9 cellular contexts compared by ENCODE assay signal in the genomic region with DNA sequence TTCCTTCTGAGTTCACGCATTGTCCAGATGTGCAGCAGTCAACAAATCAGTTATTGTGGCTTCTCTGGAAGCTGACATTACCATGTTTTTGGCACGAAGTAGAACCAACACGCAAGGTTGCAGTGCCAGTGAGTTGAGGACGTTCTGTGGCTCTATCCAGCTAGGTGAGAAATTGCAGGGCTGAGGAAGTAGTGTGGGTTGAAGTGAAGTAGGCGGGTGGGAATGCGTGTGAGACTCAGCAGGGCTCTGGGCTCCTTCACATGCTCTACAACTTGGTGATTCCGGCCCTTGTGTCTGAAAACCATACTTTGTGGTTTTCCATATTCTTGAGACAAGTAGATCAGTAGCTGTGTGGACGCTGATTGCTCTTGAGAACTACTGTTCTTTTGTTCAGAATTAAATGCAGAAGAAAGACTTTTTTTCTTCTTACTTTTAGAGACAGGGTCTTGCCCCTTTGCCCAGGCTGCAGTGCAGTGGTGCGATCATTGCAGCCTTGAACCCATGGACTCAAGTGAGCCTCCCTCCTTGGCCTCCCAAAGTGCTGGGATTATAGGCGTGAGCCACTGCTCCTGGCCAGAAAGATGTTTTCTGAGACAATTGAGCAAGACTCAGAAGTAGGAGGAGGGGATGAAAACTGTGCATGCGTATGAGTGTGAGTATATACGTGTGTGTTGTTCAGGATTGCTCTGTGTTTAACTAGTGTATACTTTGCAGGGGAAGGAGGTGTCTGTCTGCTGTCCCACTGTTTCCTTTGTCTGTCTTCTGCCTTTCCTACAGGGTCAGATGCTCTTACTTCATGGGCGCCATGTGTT. TPM values are rescaled to one million over a fixed set of nuclear protein-coding genes. Genes with fewer than 3 reads are reported as not detected.
DNase-seq lines count a peak whose midpoint lies in the region; ATAC-seq and TF ChIP-seq lines count a peak whose summit lies in the region.
"Had no signal": no experiment of that assay in that cellular context is flagged by ENCODE, and none has a peak within 500 bp of the region (broad histone marks: within the 10 kb centered on the region; RNA-seq: fewer than 3 reads in every experiment).

No MANE protein-coding gene starts in this region.

- H3K9me3 Mint-ChIP-seq in activated naive CD8-positive, alpha-beta T cell treated with anti-CD3 and anti-CD28 coated beads, Interleukin-2, amount 10 ng/mL, durations not matched to agents 7 days and 5 days, result no peaks in the 10 kb centered on the region
- no peaks in the 10 kb centered on the region for H3K9me3 Mint-ChIP-seq in progenitor cell of endocrine pancreas (ENCODE audit: low read depth)

- peaks cover 3% of the 10 kb centered on the region for H3K36me3 Mint-ChIP-seq in activated naive CD8-positive, alpha-beta T cell treated with anti-CD3 and anti-CD28 coated beads, Interleukin-2, amount 10 ng/mL, durations not matched to agents 7 days and 5 days
- no peaks in the 10 kb centered on the region for H3K36me3 Mint-ChIP-seq in progenitor cell of endocrine pancreas (ENCODE audit: insufficient read depth)

- H3K4me3 Mint-ChIP-seq in activated naive CD8-positive, alpha-beta T cell treated with anti-CD3 and anti-CD28 coated beads, Interleukin-2, amount 10 ng/mL, durations not matched to agents 7 days and 5 days, result peak overlapping the region; percentile 50
- H3K4me3 Mint-ChIP-seq in progenitor cell of endocrine pancreas (ENCODE audit: low read depth), result no peak overlapping the region

- H3K4me1 Mint-ChIP-seq in activated naive CD8-positive, alpha-beta T cell treated with anti-CD3 and anti-CD28 coated beads, Interleukin-2, amount 10 ng/mL, durations not matched to agents 7 days and 5 days, result peaks cover 47% of the 10 kb centered on the region
- H3K4me1 Mint-ChIP-seq in progenitor cell of endocrine pancreas (ENCODE audit: low read depth), result peaks cover 4% of the 10 kb centered on the region

- peak overlapping the region; percentile 85 for H3K27ac Mint-ChIP-seq in activated naive CD8-positive, alpha-beta T cell treated with anti-CD3 and anti-CD28 coated beads, Interleukin-2, amount 10 ng/mL, durations not matched to agents 7 days and 5 days
- H3K27ac Mint-ChIP-seq in progenitor cell of endocrine pancreas, result peak overlapping the region; percentile 73

- H3K27me3 Mint-ChIP-seq in activated naive CD8-positive, alpha-beta T cell treated with anti-CD3 and anti-CD28 coated beads, Interleukin-2, amount 10 ng/mL, durations not matched to agents 7 days and 5 days, result no peaks in the 10 kb centered on the region
- H3K27me3 Mint-ChIP-seq in progenitor cell of endocrine pancreas, result no peaks in the 10 kb centered on the region

- POLR2A ChIA-PET in activated naive CD8-positive, alpha-beta T cell treated with anti-CD3 and anti-CD28 coated beads, Interleukin-2, amount 10 ng/mL, durations not matched to agents 7 days and 5 days (lab: Charles Lee), result interaction anchor here (0.7 to 2.4 kb wide), 5 partner anchors 8 to 86 kb away, joined by 3 to 17 read pairs (median 3); no protein-coding TSS in a partner anchor

- TF ChIP-seq CTCF in progenitor cell of endocrine pancreas (IDR thresholded peaks at IDR 0.05; ENCODE audit: unreplicated experiment), result no peak

- peak; percentile 68 for ATAC-seq in GM18511 (IDR thresholded peaks at IDR 0.05; ENCODE audit: unreplicated experiment)
- peak; percentile 61 for ATAC-seq in HG03432 (IDR thresholded peaks at IDR 0.05; ENCODE audit: unreplicated experiment)
- peak; percentile 74 for ATAC-seq in activated naive CD8-positive, alpha-beta T cell treated with anti-CD3 and anti-CD28 coated beads, Interleukin-2, amount 10 ng/mL, durations not matched to agents 7 days and 5 days (ENCODE audit: low read depth)
- ATAC-seq in GM21390 (IDR thresholded peaks at IDR 0.05; ENCODE audit: unreplicated experiment), result no peak
- ATAC-seq in HG03439 (IDR thresholded peaks at IDR 0.05; ENCODE audit: unreplicated experiment), result no peak

- DNase-seq in activated naive CD8-positive, alpha-beta T cell treated with anti-CD3 and anti-CD28 coated beads, Interleukin-2, amount 10 ng/mL, durations not matched to agents 7 days and 5 days, result no peak
- DNase-seq in progenitor cell of endocrine pancreas (ENCODE audit: low spot score, unreplicated experiment) (no peak), SIG-M5 (lab: John Stamatoyannopoulos, UW) (no peak)
- DNase-seq: islet precursor cell, NCI-H2107 had no signal

RNA-seq across cellular contexts. Expression of a gene that starts 46.2 kb away (rescaled TPM):
- total RNA-seq in activated naive CD8-positive, alpha-beta T cell treated with anti-CD3 and anti-CD28 coated beads, Interleukin-2, amount 10 ng/mL, durations not matched to agents 7 days and 5 days, result 100 to 1,000 TPM; 152 to 153 TPM
- total RNA-seq in progenitor cell of endocrine pancreas, result 91.0 and 98.7 TPM in 2 replicates

Comparison
In these comparisons a context has a peak if more than half of its experiments do, and no peak if none do; other contexts are left out.
1. ATAC-seq: peak in GM18511 (single experiment), HG03432 (single experiment) and activated naive CD8-positive, alpha-beta T cell treated with anti-CD3 and anti-CD28 coated beads, Interleukin-2, amount 10 ng/mL, durations not matched to agents 7 days and 5 days (single experiment); none in GM21390 (single experiment) and HG03439 (single experiment).